Comparison of ENCODE assay signal across 24 cellular contexts in the genomic region with DNA sequence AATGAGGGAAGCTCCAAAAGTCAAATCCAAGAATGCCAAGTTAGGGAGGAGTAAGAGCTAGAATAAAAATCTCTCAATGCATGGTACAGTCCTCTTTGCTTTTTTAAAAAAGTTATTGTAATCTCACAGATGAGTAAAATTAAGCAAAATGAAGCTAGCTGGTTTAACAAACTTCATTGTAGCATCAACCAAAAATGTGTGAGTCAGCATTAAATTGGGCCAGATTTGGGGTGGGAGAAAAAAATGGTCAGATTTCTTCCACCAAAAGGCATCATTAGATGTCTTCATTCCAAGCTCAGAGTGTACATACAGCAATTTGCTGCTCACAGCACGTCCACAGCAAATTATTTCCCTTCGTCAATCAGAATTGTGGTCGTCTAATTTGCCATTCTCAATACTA.
"Had no signal": no experiment of that assay in that cellular context is flagged by ENCODE, and none has a peak within 500 bp of the region (broad histone marks: within the 10 kb centered on the region; RNA-seq: fewer than 3 reads in every experiment).

No MANE protein-coding gene starts in this region.

- DNase-seq: Kasumi-1; MM.1S; NCI-H1092 treated with DMSO at 0.1 percent for 48 hours; NCI-H1436; NCI-H187; NCI-H2029; NCI-H2081 treated with DMSO at 0.1 percent for 48 hours; NCI-H2171; NCI-H226; NCI-H446; NCI-H510A; NCI-H524 treated with DMSO at 0.1 percent for 48 hours; NCI-H774; NK-92 treated with Interleukin-12 subunit alpha and Interleukin-12 subunit beta, amount 100 ng/mL, for 24 hours; PC-3; SHP77; SK-N-SH; SW 1271; T-cell had no signal

- H3K9me3 ChIP-seq: SK-N-SH had no signal

- H3K9ac ChIP-seq: KMS-11, SK-N-SH had no signal

- ATAC-seq: Panc1, PC-3, T-cell had no signal

- H3K4me2 ChIP-seq: KMS-11, SK-N-SH had no signal

- FAIRE-seq: HTR-8/SVneo had no signal

- H3K27ac ChIP-seq: HL-60, KMS-11, RWPE1 had no signal
